8 cellular contexts compared by ENCODE assay signal in the genomic region with DNA sequence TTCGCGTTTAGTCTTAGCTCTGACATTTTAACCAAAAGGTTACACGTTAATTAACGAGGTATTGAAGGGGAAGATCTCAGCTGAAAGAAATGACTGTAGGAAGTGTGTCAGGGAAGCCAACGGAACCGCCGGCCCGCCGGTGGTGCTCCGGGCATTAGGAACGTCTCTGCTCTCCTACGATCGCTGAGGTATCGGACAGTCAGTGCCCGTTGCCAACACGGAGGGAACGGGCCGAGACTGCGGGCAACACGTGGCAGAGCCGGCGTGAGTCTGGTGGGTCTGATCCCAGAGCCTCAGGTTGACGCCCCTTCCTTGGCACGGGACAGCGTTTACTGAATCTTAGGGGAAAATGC. TPM values are rescaled to one million over a fixed set of nuclear protein-coding genes. Genes with fewer than 3 reads are reported as not detected.
A peak's percentile ranks its signal among the peaks of the same experiment; 100 is the strongest.
DNase-seq lines count a peak whose midpoint lies in the region; ATAC-seq, FAIRE-seq and TF ChIP-seq lines count a peak whose summit lies in the region.
"Not testable (repeated sequence)": the region's sequence is repeated elsewhere in the genome, so short reads cannot be mapped to it uniquely, and the experiment has no call there.

No MANE protein-coding gene starts in this region.

- not testable (repeated sequence) for H3K9me3 Mint-ChIP-seq in dendritic cell treated with granulocyte-macrophage colony-stimulating factor and Interleukin-4, amounts not matched to agents 40 ng/mL and 50 ng/mL, for 4 days

- peaks cover 23% of the 10 kb centered on the region for H3K4me1 Mint-ChIP-seq in dendritic cell treated with granulocyte-macrophage colony-stimulating factor and Interleukin-4, amounts not matched to agents 40 ng/mL and 50 ng/mL, for 4 days (ENCODE audit: low read depth)

- TF ChIP-seq CTCF in GM12865 (IDR thresholded peaks at IDR 0.05; ENCODE audit: insufficient read depth, low read depth, low read length, missing control alignments); pancreas (IDR thresholded peaks at IDR 0.05); transverse colon (IDR thresholded peaks at IDR 0.05): not testable (repeated sequence)

- H3K27me3 Mint-ChIP-seq in dendritic cell treated with granulocyte-macrophage colony-stimulating factor and Interleukin-4, amounts not matched to agents 40 ng/mL and 50 ng/mL, for 4 days = peaks cover 26% of the 10 kb centered on the region

- H3K36me3 ChIP-seq in iPS-20b (ENCODE audit: insufficient read depth, low read depth, low read length); pancreas; transverse colon: not testable (repeated sequence)

- H3K4me1 ChIP-seq in iPS-20b (ENCODE audit: insufficient read depth, low read length); pancreas: not testable (repeated sequence)
- peaks cover 0 to 17% (median 9%) of the 10 kb centered on the region in 4 donors for H3K4me1 ChIP-seq in transverse colon

- not testable (repeated sequence) for TF ChIP-seq POLR2A in transverse colon (IDR thresholded peaks at IDR 0.05)

- peak; percentile 5 for DNase-seq in GM12865 (ENCODE audit: low read depth)
- DNase-seq in NCI-H2227 treated with DMSO at 0.1 percent for 48 hours (lab: John Stamatoyannopoulos, UW) = peak; percentile 50
- peak; percentile 77 for DNase-seq in activated CD8-positive, alpha-beta memory T cell treated with anti-CD3 and anti-CD28 coated beads for 24 hours
- peak in 4 of 6 donors; percentile 20 to 58 (median 28) for DNase-seq in pancreas
- DNase-seq in transverse colon = peak; percentile 11

- not testable (repeated sequence) for TF ChIP-seq EP300 in transverse colon (IDR thresholded peaks at IDR 0.05; ENCODE audit: low read depth)

- WGBS in pancreas, 2 donors = 1 to 2% methylated on average over 25 of the region's 25 CpGs
- 0 to 3% methylated on average over 2 to 21 of the region's 25 CpGs for WGBS in transverse colon (ENCODE audit: low coverage in 1 of 2), 2 donors

- ATAC-seq in HG02763 (IDR thresholded peaks at IDR 0.05; ENCODE audit: unreplicated experiment) (peak; percentile 23), pancreas (peak; percentile 15 to 29 (median 24))

- H3K27me3 ChIP-seq in iPS-20b (ENCODE audit: insufficient read depth, low read length) = peaks cover 37% of the 10 kb centered on the region
- not testable (repeated sequence) for H3K27me3 ChIP-seq in pancreas, transverse colon

- H3K9me3 ChIP-seq in iPS-20b (ENCODE audit: insufficient read depth, low read depth, low read length); pancreas; transverse colon: not testable (repeated sequence)

- in situ Hi-C loops in transverse colon (cut with MboI; ENCODE audit: low pct_ligation_motif_present in 1 of 4, low pct_unique_long_range_greater_than_20kb in 1 of 4, low sequenced_read_pairs in 3 of 4) = loop anchor here in 1 of 4 donors (25.0 kb wide), 1 partner anchor 193 kb away; the partner anchor contains the start of gene ARMC10

- FAIRE-seq in pancreas (lab: Jason Lieb, UNC) = not testable (repeated sequence)

- peak overlapping the region; percentile 77 for H3K4me3 ChIP-seq in GM12865 (ENCODE audit: low read depth, low read length)
- H3K4me3 ChIP-seq in iPS-20b (ENCODE audit: low read length) = peak overlapping the region; percentile 71
- H3K4me3 ChIP-seq in pancreas = peak overlapping the region; percentile 14 to 63 (median 40)
- peak overlapping the region; percentile 34 to 67 (median 48) for H3K4me3 ChIP-seq in transverse colon

- H3K9ac ChIP-seq in iPS-20b (ENCODE audit: low read depth, low read length) = not testable (repeated sequence)

- H3K36me3 Mint-ChIP-seq in dendritic cell treated with granulocyte-macrophage colony-stimulating factor and Interleukin-4, amounts not matched to agents 40 ng/mL and 50 ng/mL, for 4 days (ENCODE audit: low read depth) = not testable (repeated sequence)

- H3K27ac Mint-ChIP-seq in dendritic cell treated with granulocyte-macrophage colony-stimulating factor and Interleukin-4, amounts not matched to agents 40 ng/mL and 50 ng/mL, for 4 days = not testable (repeated sequence)

- intact Hi-C loops in dendritic cell treated with granulocyte-macrophage colony-stimulating factor and Interleukin-4, amounts not matched to agents 40 ng/mL and 50 ng/mL, for 4 days (cut with micrococcal nuclease); pancreas (cut with DNase I); transverse colon (cut with DNase I; ENCODE audit: low total_unique reads): not testable (repeated sequence)

- not testable (repeated sequence) for H3K27ac ChIP-seq in iPS-20b (ENCODE audit: low read length); pancreas
- H3K27ac ChIP-seq in transverse colon = peak overlapping the region; percentile 38 to 74 (median 48)

- peak overlapping the region; percentile 85 for H3K4me3 Mint-ChIP-seq in dendritic cell treated with granulocyte-macrophage colony-stimulating factor and Interleukin-4, amounts not matched to agents 40 ng/mL and 50 ng/mL, for 4 days

RNA-seq across cellular contexts. Expression of gene PMPCB, which starts 16.5 kb away (rescaled TPM):
- total RNA-seq in pancreas (10 to 100 TPM; 27.8 to 40.1 (median 30.9) TPM), transverse colon (10 to 100 TPM; 20.6 to 64.6 (median 46.3) TPM)
- 10 to 100 TPM; 20.8 to 44.7 TPM for polyA plus RNA-seq in pancreas

Comparison
In these comparisons a context has a peak if more than half of its experiments do, and no peak if none do; other contexts are left out.
1. DNase-seq: peak in every context shown above with its lines; median percentile 77 in activated CD8-positive, alpha-beta memory T cell treated with anti-CD3 and anti-CD28 coated beads for 24 hours; 50 in NCI-H2227 treated with DMSO at 0.1 percent for 48 hours; 28 in pancreas; 11 in transverse colon; 5 in GM12865.